ENCODE assay signal across 8 cellular contexts in genomic region chr5:79229357-79230174, GRCh38. TPM values are rescaled to one million over a fixed set of nuclear protein-coding genes. Genes with fewer than 3 reads are reported as not detected.
DNase-seq lines count a peak whose midpoint lies in the region; ATAC-seq and TF ChIP-seq lines count a peak whose summit lies in the region.

No MANE protein-coding gene starts in this region.

- H3K4me3 Mint-ChIP-seq in activated naive CD4-positive, alpha-beta T cell treated with anti-CD3 and anti-CD28 coated beads for 36 hours = no peak overlapping the region
- no peak overlapping the region for H3K4me3 Mint-ChIP-seq in WTC11

- no peaks in the 10 kb centered on the region for H3K9me3 Mint-ChIP-seq in activated naive CD4-positive, alpha-beta T cell treated with anti-CD3 and anti-CD28 coated beads for 36 hours
- no peaks in the 10 kb centered on the region for H3K9me3 Mint-ChIP-seq in WTC11

- H3K4me1 Mint-ChIP-seq in activated naive CD4-positive, alpha-beta T cell treated with anti-CD3 and anti-CD28 coated beads for 36 hours (ENCODE audit: low read depth) = peaks cover 10% of the 10 kb centered on the region
- no peaks in the 10 kb centered on the region for H3K4me1 Mint-ChIP-seq in WTC11

- intact Hi-C loops in activated naive CD4-positive, alpha-beta T cell treated with anti-CD3 and anti-CD28 coated beads for 36 hours (cut with micrococcal nuclease) = loop anchor here (10.0 kb wide), 2 partner anchors 955 to 1175 kb away; partner anchors contain the start of gene ZFYVE16

- POLR2A ChIA-PET in WTC11 (lab: Charles Lee) = interaction anchor here (0.6 kb wide), 1 partner anchor 37 kb away, joined by 6 read pairs; no protein-coding TSS in a partner anchor

- peak; percentile 58 for DNase-seq in activated naive CD4-positive, alpha-beta T cell treated with anti-CD3 and anti-CD28 coated beads for 36 hours
- no peak for DNase-seq in activated naive CD4-positive, alpha-beta T cell treated with anti-CD3 and anti-CD28 coated beads, Interleukin-2, amount 50 U/mL, for 16 hours
- DNase-seq in SK-N-DZ (ENCODE audit: low spot score) (peak; percentile 13), non-pigmented ciliary epithelial cell (ENCODE audit: low read depth) (peak; percentile 50), NCI-H1092 (lab: John Stamatoyannopoulos, UW) (no peak), WTC11 (ENCODE audit: low spot score) (no peak), DMS153 (lab: John Stamatoyannopoulos, UW) (no peak)

- ATAC-seq in HG02884 (IDR thresholded peaks at IDR 0.05; ENCODE audit: unreplicated experiment) = peak; percentile 60
- ATAC-seq in WTC11 = no peak

- peaks cover 6% of the 10 kb centered on the region for H3K36me3 Mint-ChIP-seq in activated naive CD4-positive, alpha-beta T cell treated with anti-CD3 and anti-CD28 coated beads for 36 hours (ENCODE audit: low read depth)
- no peaks in the 10 kb centered on the region for H3K36me3 Mint-ChIP-seq in WTC11

- CTCF ChIA-PET in activated naive CD4-positive, alpha-beta T cell treated with anti-CD3 and anti-CD28 coated beads for 36 hours (lab: Charles Lee) = no interaction called here
- CTCF ChIA-PET in WTC11 (lab: Charles Lee) = no interaction called here

- H3K27ac Mint-ChIP-seq in activated naive CD4-positive, alpha-beta T cell treated with anti-CD3 and anti-CD28 coated beads for 36 hours = peak overlapping the region; percentile 62
- no peak overlapping the region for H3K27ac Mint-ChIP-seq in WTC11

- TF ChIP-seq CTCF in WTC11 (IDR thresholded peaks at IDR 0.05) = no peak

- no peaks in the 10 kb centered on the region for H3K27me3 Mint-ChIP-seq in activated naive CD4-positive, alpha-beta T cell treated with anti-CD3 and anti-CD28 coated beads for 36 hours (ENCODE audit: low read depth)
- no peaks in the 10 kb centered on the region for H3K27me3 Mint-ChIP-seq in WTC11 (ENCODE audit: low read depth)

TF ChIP-seq in WTC11, 78 proteins besides CTCF, POLR2A, EP300 and RAD21:
- TF ChIP-seq, protein P1, sequence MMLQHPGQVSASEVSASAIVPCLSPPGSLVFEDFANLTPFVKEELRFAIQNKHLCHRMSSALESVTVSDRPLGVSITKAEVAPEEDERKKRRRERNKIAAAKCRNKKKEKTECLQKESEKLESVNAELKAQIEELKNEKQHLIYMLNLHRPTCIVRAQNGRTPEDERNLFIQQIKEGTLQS (CRISPR knock-in tag; conservative IDR thresholded peaks at IDR 0.05) = no peak
- TF ChIP-seq NFE2L1 (CRISPR knock-in tag; IDR thresholded peaks at IDR 0.05) (no peak), ATF1 (CRISPR knock-in tag; IDR thresholded peaks at IDR 0.05) (no peak), EMX1 (CRISPR knock-in tag; IDR thresholded peaks at IDR 0.05) (no peak), ATF6 (CRISPR knock-in tag; IDR thresholded peaks at IDR 0.05) (no peak), RELA (CRISPR knock-in tag; IDR thresholded peaks at IDR 0.05; ENCODE audit: borderline replicate concordance) (no peak), RORB (CRISPR knock-in tag; IDR thresholded peaks at IDR 0.05) (no peak), ZNF317 (CRISPR knock-in tag; IDR thresholded peaks at IDR 0.05; ENCODE audit: borderline replicate concordance, low read depth) (no peak), ZNF121 (CRISPR knock-in tag; IDR thresholded peaks at IDR 0.05) (no peak)
TF ChIP-seq in WTC11: peak in this region for 0.

RNA-seq across cellular contexts. Expression of gene JMY, which starts 6.4 kb away (rescaled TPM):
- 10 to 100 TPM; 11.8 to 12.1 TPM for total RNA-seq in activated naive CD4-positive, alpha-beta T cell treated with anti-CD3 and anti-CD28 coated beads for 36 hours
- 7.1 and 8.2 TPM in 2 replicates for polyA plus RNA-seq in SK-N-DZ (2014; cell fraction: cytosol; rRNA removed)
- 11.5 and 12.4 TPM in 2 replicates for polyA plus RNA-seq in SK-N-DZ (2014; cell fraction: nucleus; rRNA removed)
- total RNA-seq in WTC11 (2021) = 12.4 to 12.5 TPM (median 12.4 TPM) in 3 replicates

Comparison
In these comparisons a context has a peak if more than half of its experiments do, and no peak if none do; other contexts are left out.
1. DNase-seq: peak in activated naive CD4-positive, alpha-beta T cell treated with anti-CD3 and anti-CD28 coated beads for 36 hours (single experiment), SK-N-DZ (single experiment) and non-pigmented ciliary epithelial cell (single experiment); none in activated naive CD4-positive, alpha-beta T cell treated with anti-CD3 and anti-CD28 coated beads, Interleukin-2, amount 50 U/mL, for 16 hours (single experiment), NCI-H1092 (single experiment), WTC11 (single experiment) and DMS153 (single experiment).